In the genomic region with DNA sequence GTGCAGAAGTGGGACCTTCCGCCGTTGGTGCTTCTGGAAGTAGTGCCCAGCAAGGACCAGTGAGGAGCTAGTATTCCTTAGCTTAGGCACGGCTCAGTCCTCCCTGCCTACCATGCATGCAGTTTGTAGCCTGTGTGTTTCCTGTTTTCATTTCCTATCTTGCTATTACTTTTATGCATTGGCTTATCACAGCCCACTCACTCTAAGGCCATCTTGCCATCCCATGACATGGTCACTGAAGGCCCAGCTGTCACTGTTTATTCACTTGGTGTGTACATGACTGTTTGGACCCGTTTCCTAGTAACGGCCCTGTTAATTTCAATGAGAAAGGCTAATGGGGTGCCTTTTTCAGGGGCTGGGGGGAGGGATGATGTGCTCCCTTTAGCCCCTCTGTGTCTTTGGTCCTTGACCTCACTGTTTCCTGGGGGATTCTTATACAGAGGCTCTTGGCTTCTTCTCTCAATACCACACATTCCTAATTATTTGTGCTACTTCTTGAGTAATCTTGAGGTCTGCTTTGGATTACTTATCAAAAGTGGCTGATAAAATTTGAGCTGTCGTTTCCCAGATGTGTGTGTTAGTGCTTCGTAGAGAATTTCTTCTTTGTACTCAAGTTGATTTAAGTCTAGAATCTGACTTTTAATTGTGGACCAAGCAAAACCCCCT, we compare ENCODE assay signal across 8 cellular contexts. TPM values are rescaled to one million over a fixed set of nuclear protein-coding genes. Genes with fewer than 3 reads are reported as not detected.
DNase-seq lines count a peak whose midpoint lies in the region; ATAC-seq and TF ChIP-seq lines count a peak whose summit lies in the region.

No MANE protein-coding gene starts in this region.

- intact Hi-C loops in left colon (cut with DNase I, micrococcal nuclease), result no loop called here

- DNase-seq in EH (ENCODE audit: low read depth) (peak; percentile 86), KBM-7 (peak; percentile 35), hippocampal formation (lab: John Stamatoyannopoulos, UW) (no peak), left colon (no peak)
- DNase-seq in effector CD4-positive, alpha-beta T cell, result no peak

- H3K4me1 Mint-ChIP-seq in nephron, result peaks cover 65% of the 10 kb centered on the region

- in situ Hi-C loops in KBM-7 (cut with MboI; ENCODE audit: low pct_unique_long_range_greater_than_20kb, low sequenced_read_pairs), result no loop called here

- H3K9me3 Mint-ChIP-seq in nephron, result no peaks in the 10 kb centered on the region

- H3K4me3 ChIP-seq in ectodermal cell (ENCODE audit: insufficient read depth, low read depth, low read length), result no peak overlapping the region

- H3K36me3 Mint-ChIP-seq in nephron (ENCODE audit: low read depth), result no peaks in the 10 kb centered on the region

- no peaks in the 10 kb centered on the region for H3K27me3 Mint-ChIP-seq in nephron (ENCODE audit: low read depth)

- TF ChIP-seq CTCF in nephron (IDR thresholded peaks at IDR 0.05; ENCODE audit: unreplicated experiment in 3 of 3), result no peak

- ATAC-seq in left colon (no peak), GM18519 (IDR thresholded peaks at IDR 0.05; ENCODE audit: low FRiP score, unreplicated experiment) (no peak)

- peak overlapping the region in 2 of 3 experiments; percentile 13 to 20 for H3K4me3 Mint-ChIP-seq in nephron

- no peaks in the 10 kb centered on the region for H3K36me3 ChIP-seq in ectodermal cell (ENCODE audit: control insufficient read depth, insufficient read depth, low read length)

- no peaks in the 10 kb centered on the region for H3K9me3 ChIP-seq in ectodermal cell (ENCODE audit: control insufficient read depth, low read length)

- peaks cover 24% of the 10 kb centered on the region for H3K4me1 ChIP-seq in ectodermal cell (ENCODE audit: control insufficient read depth, insufficient read depth, low read length)

- peak overlapping the region; percentile 92 for H3K27ac ChIP-seq in ectodermal cell (ENCODE audit: insufficient read depth, low read depth, low read length, poor library complexity, severe bottlenecking)

- H3K27me3 ChIP-seq in ectodermal cell (ENCODE audit: control insufficient read depth, insufficient read depth, low read length, poor library complexity, severe bottlenecking), result no peaks in the 10 kb centered on the region

- H3K27ac Mint-ChIP-seq in nephron, result peak overlapping the region; percentile 91 to 97 (median 92)

- 78 to 80% methylated on average over 7 of the region's 7 CpGs for WGBS in ectodermal cell, 2 experiments

RNA-seq across cellular contexts. Expression of gene TRAK1, which starts 24.5 kb away (rescaled TPM):
- 46.3 TPM for polyA plus RNA-seq in ectodermal cell (2013, experiment 1 of 4)
- 49.7 TPM for polyA plus RNA-seq in ectodermal cell (2013, experiment 2 of 4)
- polyA plus RNA-seq in ectodermal cell (2013, experiment 3 of 4), result 36.4 TPM
- 39.6 TPM for polyA plus RNA-seq in ectodermal cell (2013, experiment 4 of 4)
- total RNA-seq in left colon, result 10 to 100 TPM; 81.2 to 91.6 TPM

Comparison
In these comparisons a context has a peak if more than half of its experiments do, and no peak if none do; other contexts are left out.
1. DNase-seq: peak in EH (single experiment) and KBM-7 (single experiment); none in effector CD4-positive, alpha-beta T cell (single experiment), hippocampal formation (0 of 2) and left colon (0 of 2).